In genomic region chr9:88143179-88143578, GRCh38 we compare ENCODE assay signal across 25 cellular contexts. TPM values are rescaled to one million over a fixed set of nuclear protein-coding genes. Genes with fewer than 3 reads are reported as not detected.
"Had no signal": no experiment of that assay in that cellular context is flagged by ENCODE, and none has a peak within 500 bp of the region (broad histone marks: within the 10 kb centered on the region; RNA-seq: fewer than 3 reads in every experiment).

No MANE protein-coding gene starts in this region.

- H3K9ac ChIP-seq: KMS-11 had no signal

- H3K9me3 ChIP-seq: adrenal gland, breast epithelium, Peyer's patch had no signal

- H3K4me3 ChIP-seq: adrenal gland, breast epithelium, Peyer's patch had no signal

- H3K27ac Mint-ChIP-seq: activated CD4-positive, alpha-beta memory T cell treated with anti-CD3 and anti-CD28 coated beads, Interleukin-2, amount 10 ng/mL, durations not matched to agents 7 days and 5 days; activated CD4-positive, alpha-beta T cell treated with anti-CD3 and anti-CD28 coated beads for 36 hours; activated naive CD8-positive, alpha-beta T cell treated with anti-CD3 and anti-CD28 coated beads, Interleukin-2, amount 10 ng/mL, durations not matched to agents 7 days and 5 days; activated T-helper 17 cell treated with anti-CD3 and anti-CD28 coated beads, Interleukin-2, amount 50 U/mL, for 72 hours had no signal

- H3K4me1 ChIP-seq: adrenal gland, breast epithelium, Peyer's patch had no signal

- H3K27ac ChIP-seq: adrenal gland, breast epithelium, KMS-11, Peyer's patch, WERI-Rb-1 had no signal

- H3K4me1 Mint-ChIP-seq: activated CD4-positive, alpha-beta memory T cell treated with anti-CD3 and anti-CD28 coated beads, Interleukin-2, amount 10 ng/mL, durations not matched to agents 7 days and 5 days; activated naive CD8-positive, alpha-beta T cell treated with anti-CD3 and anti-CD28 coated beads, Interleukin-2, amount 10 ng/mL, durations not matched to agents 7 days and 5 days had no signal

- H3K27me3 ChIP-seq: adrenal gland, breast epithelium, Peyer's patch had no signal

- DNase-seq: activated CD4-positive, alpha-beta memory T cell treated with anti-CD3 and anti-CD28 coated beads, Interleukin-2, amount 10 ng/mL, durations not matched to agents 7 days and 5 days; activated CD4-positive, alpha-beta T cell treated with anti-CD3 and anti-CD28 coated beads for 36 hours; activated CD4-positive, alpha-beta T cell treated with anti-CD3 and anti-CD28 coated beads, Interleukin-2, amount 50 U/mL, for 1 hour; activated naive CD4-positive, alpha-beta T cell treated with anti-CD3 and anti-CD28 coated beads, Interleukin-2, amount 50 U/mL, for 16 hours; activated naive CD8-positive, alpha-beta T cell treated with anti-CD3 and anti-CD28 coated beads, Interleukin-2, amount 10 ng/mL, durations not matched to agents 7 days and 5 days; activated T-cell treated with anti-CD3 and anti-CD28 coated beads for 4 hours; activated T-cell treated with anti-CD3 and anti-CD28 coated beads, Interleukin-2, amount 50 U/mL, for 48 hours; adrenal gland; aorta; caudate nucleus; NCI-H1092; NCI-H1417; NCI-H1694; NCI-H2081; NCI-H446 treated with DMSO at 0.1 percent for 48 hours; NCI-H524 treated with DMSO at 0.1 percent for 48 hours; Peyer's patch; T-helper 1 cell; WERI-Rb-1 had no signal

- H3K36me3 ChIP-seq: adrenal gland, breast epithelium, Peyer's patch, WERI-Rb-1 had no signal

- ATAC-seq: activated CD4-positive, alpha-beta T cell treated with anti-CD3 and anti-CD28 coated beads for 36 hours; activated T-helper 17 cell treated with anti-CD3 and anti-CD28 coated beads, Interleukin-2, amount 50 U/mL, for 72 hours had no signal

- H3K4me3 Mint-ChIP-seq: activated CD4-positive, alpha-beta memory T cell treated with anti-CD3 and anti-CD28 coated beads, Interleukin-2, amount 10 ng/mL, durations not matched to agents 7 days and 5 days; activated CD4-positive, alpha-beta T cell treated with anti-CD3 and anti-CD28 coated beads for 36 hours; activated naive CD8-positive, alpha-beta T cell treated with anti-CD3 and anti-CD28 coated beads, Interleukin-2, amount 10 ng/mL, durations not matched to agents 7 days and 5 days; activated T-helper 17 cell treated with anti-CD3 and anti-CD28 coated beads, Interleukin-2, amount 50 U/mL, for 72 hours had no signal

- H3K9me3 Mint-ChIP-seq: activated CD4-positive, alpha-beta memory T cell treated with anti-CD3 and anti-CD28 coated beads, Interleukin-2, amount 10 ng/mL, durations not matched to agents 7 days and 5 days; activated naive CD8-positive, alpha-beta T cell treated with anti-CD3 and anti-CD28 coated beads, Interleukin-2, amount 10 ng/mL, durations not matched to agents 7 days and 5 days; activated T-helper 17 cell treated with anti-CD3 and anti-CD28 coated beads, Interleukin-2, amount 50 U/mL, for 72 hours had no signal

RNA-seq across cellular contexts. Expression of gene SPATA31C2, which starts 4.9 kb away (rescaled TPM):
- total RNA-seq: activated CD4-positive, alpha-beta memory T cell treated with anti-CD3 and anti-CD28 coated beads, Interleukin-2, amount 10 ng/mL, durations not matched to agents 7 days and 5 days; activated naive CD8-positive, alpha-beta T cell treated with anti-CD3 and anti-CD28 coated beads, Interleukin-2, amount 10 ng/mL, durations not matched to agents 7 days and 5 days; activated T-helper 17 cell treated with anti-CD3 and anti-CD28 coated beads, Interleukin-2, amount 50 U/mL, for 72 hours; adrenal gland; aorta; breast epithelium; cerebellum; MCF 10A; Peyer's patch; T-helper 2 cell treated with Interferon-gamma antibody and Interleukin-4, amounts not matched to agents 100 ng/mL and 5 ng/mL, for 36 hours had no signal
- polyA plus RNA-seq: adrenal gland, aorta had no signal
